26 cellular contexts compared by ENCODE assay signal in the genomic region with DNA sequence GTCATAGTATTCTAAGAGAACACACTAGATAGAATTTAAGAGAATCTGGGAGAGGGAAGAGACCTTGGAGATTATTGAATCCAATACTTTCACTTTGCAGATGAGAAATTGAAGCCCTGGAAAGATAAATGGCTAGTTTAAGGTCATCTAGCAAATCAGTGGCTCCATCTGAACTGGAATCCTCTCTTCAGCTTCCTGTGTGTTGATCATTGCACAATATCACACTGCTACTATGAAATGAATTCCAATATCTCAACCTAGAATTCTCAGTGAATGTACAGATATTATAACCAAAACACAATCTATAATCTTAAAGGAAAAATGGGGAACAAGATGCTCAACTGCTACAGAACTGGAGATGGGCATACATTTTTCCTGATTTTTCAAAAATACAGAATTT.
"Had no signal": no experiment of that assay in that cellular context is flagged by ENCODE, and none has a peak within 500 bp of the region (broad histone marks: within the 10 kb centered on the region; RNA-seq: fewer than 3 reads in every experiment).

No MANE protein-coding gene starts in this region.

- H3K27me3 ChIP-seq: adrenal gland, body of pancreas, Peyer's patch, SJSA1 had no signal

- H3K4me1 ChIP-seq: adrenal gland, Peyer's patch, SJSA1 had no signal

- ATAC-seq: activated T-cell treated with anti-CD3 and anti-CD28 coated beads, Interleukin-2, amount 50 U/mL, for 4 hours; activated T-helper 17 cell treated with anti-CD3 and anti-CD28 coated beads, Interleukin-2, amount 50 U/mL, for 72 hours; body of pancreas; SK-N-SH treated with all-trans-retinoic acid at 6 μM for 48 hours had no signal

- FAIRE-seq: bronchial epithelial cell had no signal

- H3K4me3 Mint-ChIP-seq: activated CD4-positive, alpha-beta memory T cell treated with anti-CD3 and anti-CD28 coated beads for 36 hours; activated CD4-positive, alpha-beta T cell treated with anti-CD3 and anti-CD28 coated beads, Interleukin-2, amount 10 ng/mL, durations not matched to agents 7 days and 5 days; activated naive CD4-positive, alpha-beta T cell treated with anti-CD3 and anti-CD28 coated beads for 36 hours; activated naive CD8-positive, alpha-beta T cell; activated T-cell treated with anti-CD3 and anti-CD28 coated beads, Interleukin-2, amount 50 U/mL, for 4 hours; activated T-helper 17 cell treated with anti-CD3 and anti-CD28 coated beads, Interleukin-2, amount 50 U/mL, for 72 hours had no signal

- H3K4me3 ChIP-seq: adrenal gland, body of pancreas, Peyer's patch, SJSA1 had no signal

- H3K9me3 ChIP-seq: adrenal gland, body of pancreas, Peyer's patch, SJSA1 had no signal

- H3K9me3 Mint-ChIP-seq: activated CD4-positive, alpha-beta memory T cell treated with anti-CD3 and anti-CD28 coated beads for 36 hours; activated CD4-positive, alpha-beta T cell treated with anti-CD3 and anti-CD28 coated beads, Interleukin-2, amount 10 ng/mL, durations not matched to agents 7 days and 5 days; activated naive CD4-positive, alpha-beta T cell treated with anti-CD3 and anti-CD28 coated beads for 36 hours; activated T-helper 17 cell treated with anti-CD3 and anti-CD28 coated beads, Interleukin-2, amount 50 U/mL, for 72 hours had no signal

- H3K4me1 Mint-ChIP-seq: activated CD4-positive, alpha-beta T cell treated with anti-CD3 and anti-CD28 coated beads, Interleukin-2, amount 10 ng/mL, durations not matched to agents 7 days and 5 days; activated T-helper 17 cell treated with anti-CD3 and anti-CD28 coated beads, Interleukin-2, amount 50 U/mL, for 72 hours had no signal

- H3K27ac Mint-ChIP-seq: activated CD4-positive, alpha-beta memory T cell treated with anti-CD3 and anti-CD28 coated beads for 36 hours; activated CD4-positive, alpha-beta T cell treated with anti-CD3 and anti-CD28 coated beads, Interleukin-2, amount 10 ng/mL, durations not matched to agents 7 days and 5 days; activated naive CD4-positive, alpha-beta T cell treated with anti-CD3 and anti-CD28 coated beads for 36 hours; activated naive CD8-positive, alpha-beta T cell; activated T-helper 17 cell treated with anti-CD3 and anti-CD28 coated beads, Interleukin-2, amount 50 U/mL, for 72 hours had no signal

- H3K27me3 Mint-ChIP-seq: activated CD4-positive, alpha-beta memory T cell treated with anti-CD3 and anti-CD28 coated beads for 36 hours had no signal

- H3K36me3 Mint-ChIP-seq: activated CD4-positive, alpha-beta memory T cell treated with anti-CD3 and anti-CD28 coated beads for 36 hours had no signal

- H3K27ac ChIP-seq: adrenal gland, body of pancreas, Peyer's patch, SJSA1 had no signal

- H3K36me3 ChIP-seq: adrenal gland, Peyer's patch, SJSA1 had no signal

- DNase-seq: activated CD4-positive, alpha-beta memory T cell treated with anti-CD3 and anti-CD28 coated beads for 36 hours; activated CD4-positive, alpha-beta T cell treated with anti-CD3 and anti-CD28 coated beads, Interleukin-2, amount 10 ng/mL, durations not matched to agents 7 days and 5 days; activated CD4-positive, CD25-positive, alpha-beta regulatory T cell; activated CD8-positive, alpha-beta memory T cell treated with anti-CD3 and anti-CD28 coated beads for 24 hours; activated gamma-delta T cell; activated naive CD4-positive, alpha-beta T cell treated with anti-CD3 and anti-CD28 coated beads for 36 hours; activated T-cell treated with anti-CD3 and anti-CD28 coated beads, Interleukin-2, amount 50 U/mL, for 4 hours; aorta; body of pancreas; central memory CD4-positive, alpha-beta T cell; Karpas-422; MM.1S; NCI-H1105; NCI-H1436; NCI-H1694 treated with DMSO at 0.1 percent for 48 hours; NCI-H2029 treated with DMSO at 0.1 percent for 48 hours; NCI-H524; Peyer's patch; SHP77; SW 1271 had no signal
